In the genomic region with DNA sequence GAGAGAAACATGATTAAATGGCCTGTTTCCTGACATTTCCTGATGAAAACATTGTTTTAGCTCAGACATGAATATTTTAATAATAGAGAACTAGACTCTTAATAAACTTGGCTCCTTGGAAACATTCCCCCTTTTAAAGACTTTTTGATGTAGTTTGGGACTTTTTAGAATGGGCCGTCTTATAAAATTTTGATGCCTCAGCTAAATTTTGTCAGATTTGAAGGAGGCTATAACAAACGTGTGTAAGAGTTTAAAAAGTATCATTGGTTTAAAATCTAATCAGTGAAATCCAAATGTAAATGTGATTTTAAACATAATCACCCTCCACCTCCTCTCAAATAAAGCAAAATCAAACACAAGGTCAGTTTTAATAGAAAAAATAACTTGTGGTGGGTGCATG, we compare ENCODE assay signal across 30 cellular contexts.
"Had no signal": no experiment of that assay in that cellular context is flagged by ENCODE, and none has a peak within 500 bp of the region (broad histone marks: within the 10 kb centered on the region; RNA-seq: fewer than 3 reads in every experiment).

No MANE protein-coding gene starts in this region.

- DNase-seq: activated CD4-positive, alpha-beta memory T cell treated with anti-CD3 and anti-CD28 coated beads for 36 hours; activated CD4-positive, alpha-beta T cell treated with anti-CD3 and anti-CD28 coated beads for 36 hours; activated CD4-positive, alpha-beta T cell treated with anti-CD3 and anti-CD28 coated beads, Interleukin-2, amount 10 ng/mL, durations not matched to agents 24 days and 14 days; activated CD4-positive, CD25-positive, alpha-beta regulatory T cell; activated CD4-positive, CD25-positive, alpha-beta regulatory T cell treated with anti-CD3 and anti-CD28 coated beads, Interleukin-2, amount 50 U/mL, for 72 hours; activated CD8-positive, alpha-beta memory T cell treated with anti-CD3 and anti-CD28 coated beads, Interleukin-2, amount 10 ng/mL, durations not matched to agents 7 days and 5 days; activated CD8-positive, alpha-beta memory T cell treated with anti-CD3 and anti-CD28 coated beads, Interleukin-2, amount 50 U/mL, for 4 hours; activated CD8-positive, alpha-beta T cell treated with anti-CD3 and anti-CD28 coated beads, Interleukin-2, amount 10 ng/mL, durations not matched to agents 7 days and 5 days; activated gamma-delta T cell; activated naive CD4-positive, alpha-beta T cell; activated naive CD4-positive, alpha-beta T cell treated with anti-CD3 and anti-CD28 coated beads, Interleukin-2, amount 10 ng/mL, durations not matched to agents 7 days and 5 days; activated naive CD8-positive, alpha-beta T cell treated with anti-CD3 and anti-CD28 coated beads, Interleukin-2, amount 10 ng/mL, durations not matched to agents 7 days and 5 days; activated T-cell treated with anti-CD3 and anti-CD28 coated beads, Interleukin-2, amount 50 U/mL, for 1 hour; activated T-cell treated with anti-CD3 and anti-CD28 coated beads, Interleukin-2, amount 50 U/mL, for 72 hours; brain microvascular endothelial cell; dorsolateral prefrontal cortex; effector memory CD4-positive, alpha-beta T cell; endodermal cell; head of caudate nucleus; T-helper 1 cell; T-helper 17 cell had no signal

- H3K4me1 Mint-ChIP-seq: activated naive CD4-positive, alpha-beta T cell treated with anti-CD3 and anti-CD28 coated beads, Interleukin-2, amount 10 ng/mL, durations not matched to agents 7 days and 5 days; activated naive CD8-positive, alpha-beta T cell treated with anti-CD3 and anti-CD28 coated beads, Interleukin-2, amount 10 ng/mL, durations not matched to agents 7 days and 5 days; central memory CD8-positive, alpha-beta T cell; endodermal cell; T-helper 17 cell had no signal

- H3K27ac Mint-ChIP-seq: activated CD8-positive, alpha-beta memory T cell treated with anti-CD3 and anti-CD28 coated beads, Interleukin-2, amount 10 ng/mL, durations not matched to agents 7 days and 5 days; activated CD8-positive, alpha-beta T cell treated with anti-CD3 and anti-CD28 coated beads, Interleukin-2, amount 10 ng/mL, durations not matched to agents 7 days and 5 days; activated naive CD4-positive, alpha-beta T cell treated with anti-CD3 and anti-CD28 coated beads, Interleukin-2, amount 10 ng/mL, durations not matched to agents 7 days and 5 days; activated naive CD4-positive, alpha-beta T cell treated with anti-CD3 and anti-CD28 coated beads, Interleukin-2, amount 50 U/mL, for 72 hours; activated naive CD8-positive, alpha-beta T cell treated with anti-CD3 and anti-CD28 coated beads, Interleukin-2, amount 10 ng/mL, durations not matched to agents 7 days and 5 days; dendritic cell treated with granulocyte-macrophage colony-stimulating factor and Interleukin-4, amounts not matched to agents 40 ng/mL and 50 ng/mL, for 4 days; endodermal cell; T-helper 17 cell; T-helper 2 cell treated with Interferon-gamma antibody and Interleukin-4, amounts not matched to agents 5 μg/mL and 100 μg/mL, for 36 hours had no signal

- H3K27me3 Mint-ChIP-seq: activated CD4-positive, alpha-beta T cell treated with anti-CD3 and anti-CD28 coated beads, Interleukin-2, amount 10 ng/mL, durations not matched to agents 24 days and 14 days; activated naive CD4-positive, alpha-beta T cell treated with anti-CD3 and anti-CD28 coated beads, Interleukin-2, amount 10 ng/mL, durations not matched to agents 7 days and 5 days; dendritic cell treated with granulocyte-macrophage colony-stimulating factor and Interleukin-4, amounts not matched to agents 40 ng/mL and 50 ng/mL, for 4 days had no signal

- H3K9me3 ChIP-seq: ascending aorta had no signal

- H3K27ac ChIP-seq: ascending aorta, brain microvascular endothelial cell, coronary artery, dorsolateral prefrontal cortex had no signal

- H3K4me1 ChIP-seq: ascending aorta had no signal

- H3K36me3 ChIP-seq: ascending aorta, brain microvascular endothelial cell had no signal

- FAIRE-seq: bronchial epithelial cell, frontal cortex had no signal

- H3K9me3 Mint-ChIP-seq: activated naive CD4-positive, alpha-beta T cell treated with anti-CD3 and anti-CD28 coated beads, Interleukin-2, amount 10 ng/mL, durations not matched to agents 7 days and 5 days; activated naive CD8-positive, alpha-beta T cell treated with anti-CD3 and anti-CD28 coated beads, Interleukin-2, amount 10 ng/mL, durations not matched to agents 7 days and 5 days; central memory CD8-positive, alpha-beta T cell; dendritic cell treated with granulocyte-macrophage colony-stimulating factor and Interleukin-4, amounts not matched to agents 40 ng/mL and 50 ng/mL, for 4 days; endodermal cell had no signal

- H3K4me3 Mint-ChIP-seq: activated CD4-positive, alpha-beta memory T cell treated with anti-CD3 and anti-CD28 coated beads for 36 hours; activated CD4-positive, alpha-beta T cell treated with anti-CD3 and anti-CD28 coated beads for 36 hours; activated CD8-positive, alpha-beta memory T cell treated with anti-CD3 and anti-CD28 coated beads, Interleukin-2, amount 10 ng/mL, durations not matched to agents 7 days and 5 days; activated CD8-positive, alpha-beta T cell treated with anti-CD3 and anti-CD28 coated beads, Interleukin-2, amount 10 ng/mL, durations not matched to agents 7 days and 5 days; activated naive CD4-positive, alpha-beta T cell treated with anti-CD3 and anti-CD28 coated beads, Interleukin-2, amount 10 ng/mL, durations not matched to agents 7 days and 5 days; activated naive CD8-positive, alpha-beta T cell treated with anti-CD3 and anti-CD28 coated beads, Interleukin-2, amount 10 ng/mL, durations not matched to agents 7 days and 5 days; central memory CD8-positive, alpha-beta T cell; dendritic cell treated with granulocyte-macrophage colony-stimulating factor and Interleukin-4, amounts not matched to agents 40 ng/mL and 50 ng/mL, for 4 days; endodermal cell; T-helper 17 cell; T-helper 2 cell treated with Interferon-gamma antibody and Interleukin-4, amounts not matched to agents 5 μg/mL and 100 μg/mL, for 36 hours had no signal

- H3K27me3 ChIP-seq: ascending aorta, brain microvascular endothelial cell had no signal

- H3K4me3 ChIP-seq: ascending aorta, coronary artery, dorsolateral prefrontal cortex had no signal

- H3K36me3 Mint-ChIP-seq: activated naive CD4-positive, alpha-beta T cell treated with anti-CD3 and anti-CD28 coated beads, Interleukin-2, amount 10 ng/mL, durations not matched to agents 7 days and 5 days had no signal

- ATAC-seq: activated CD8-positive, alpha-beta memory T cell treated with anti-CD3 and anti-CD28 coated beads, Interleukin-2, amount 10 ng/mL, durations not matched to agents 7 days and 5 days; activated CD8-positive, alpha-beta T cell treated with anti-CD3 and anti-CD28 coated beads, Interleukin-2, amount 10 ng/mL, durations not matched to agents 7 days and 5 days; activated naive CD4-positive, alpha-beta T cell treated with anti-CD3 and anti-CD28 coated beads, Interleukin-2, amount 50 U/mL, for 72 hours; esophagus mucosa; T-helper 17 cell had no signal
